In the genomic region with DNA sequence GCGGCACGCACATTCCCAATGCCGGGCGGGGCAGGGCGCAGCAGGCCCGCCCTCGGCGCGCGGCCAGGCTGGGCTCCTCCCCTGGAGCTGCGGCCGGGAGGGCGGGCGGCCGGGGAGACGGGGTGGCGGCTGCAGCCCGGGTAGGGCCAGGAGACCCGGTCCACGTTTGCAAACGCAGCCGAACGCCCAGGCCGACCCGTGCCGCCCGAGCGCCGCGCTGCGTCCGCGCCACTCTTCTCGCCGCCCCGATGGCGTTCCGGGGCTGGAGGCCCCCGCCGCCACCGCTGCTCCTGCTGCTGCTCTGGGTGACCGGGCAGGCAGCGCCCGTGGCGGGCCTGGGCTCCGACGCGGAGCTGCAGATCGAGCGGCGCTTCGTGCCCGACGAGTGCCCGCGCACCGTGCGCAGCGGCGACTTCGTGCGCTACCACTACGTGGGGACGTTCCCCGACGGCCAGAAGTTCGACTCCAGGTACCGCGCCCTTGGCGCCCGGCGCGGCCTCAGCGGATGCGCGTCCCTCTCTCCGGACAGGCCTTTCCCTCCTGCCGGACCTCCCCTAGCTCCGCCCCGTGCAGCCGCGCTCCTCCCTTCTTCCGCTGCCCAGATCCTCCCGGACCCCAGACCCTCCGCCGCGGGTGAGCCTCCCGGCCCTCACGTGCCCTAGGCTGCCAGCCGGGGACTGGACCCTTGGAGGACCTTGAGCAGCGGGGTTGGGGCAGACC, we compare ENCODE assay signal across 8 cellular contexts. TPM values are rescaled to one million over a fixed set of nuclear protein-coding genes. Genes with fewer than 3 reads are reported as not detected.
DNase-seq lines count a peak whose midpoint lies in the region; ATAC-seq and TF ChIP-seq lines count a peak whose summit lies in the region.

A gene with protein sequence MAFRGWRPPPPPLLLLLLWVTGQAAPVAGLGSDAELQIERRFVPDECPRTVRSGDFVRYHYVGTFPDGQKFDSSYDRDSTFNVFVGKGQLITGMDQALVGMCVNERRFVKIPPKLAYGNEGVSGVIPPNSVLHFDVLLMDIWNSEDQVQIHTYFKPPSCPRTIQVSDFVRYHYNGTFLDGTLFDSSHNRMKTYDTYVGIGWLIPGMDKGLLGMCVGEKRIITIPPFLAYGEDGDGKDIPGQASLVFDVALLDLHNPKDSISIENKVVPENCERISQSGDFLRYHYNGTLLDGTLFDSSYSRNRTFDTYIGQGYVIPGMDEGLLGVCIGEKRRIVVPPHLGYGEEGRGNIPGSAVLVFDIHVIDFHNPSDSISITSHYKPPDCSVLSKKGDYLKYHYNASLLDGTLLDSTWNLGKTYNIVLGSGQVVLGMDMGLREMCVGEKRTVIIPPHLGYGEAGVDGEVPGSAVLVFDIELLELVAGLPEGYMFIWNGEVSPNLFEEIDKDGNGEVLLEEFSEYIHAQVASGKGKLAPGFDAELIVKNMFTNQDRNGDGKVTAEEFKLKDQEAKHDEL (plus strand): TSS at position 115 of the 720 bp plus-strand sequence. CDS start 134 bp downstream, at position 249.

- peak; percentile 87 for ATAC-seq in HG02642 (IDR thresholded peaks at IDR 0.05; ENCODE audit: poor library complexity, unreplicated experiment)

- H2BK15ac ChIP-seq in mesendoderm (replicated peaks; ENCODE audit: low read depth), result no peak within 1 kb of the TSS

- H3K4me3 ChIP-seq in AG09309 (ENCODE audit: control insufficient read depth, low read depth, low read length) (peak within 1 kb of the TSS; percentile 86), GM12875 (ENCODE audit: low read depth, low read length) (peak within 1 kb of the TSS; percentile 66), mesendoderm (ENCODE audit: low read length) (peak within 1 kb of the TSS; percentile 73)

- H2AK5ac ChIP-seq in mesendoderm (ENCODE audit: low read length), result no peak within 1 kb of the TSS

- no peak for TF ChIP-seq CTCF in AG09309 (IDR thresholded peaks at IDR 0.05; ENCODE audit: control insufficient read depth, insufficient read depth, low read depth, low read length, missing control alignments)
- no peak for TF ChIP-seq CTCF in GM12875 (IDR thresholded peaks at IDR 0.05; ENCODE audit: borderline replicate concordance, insufficient read depth, low read depth, low read length)
- TF ChIP-seq CTCF in VCaP (conservative IDR thresholded peaks at IDR 0.05), result no peak

- peak within 1 kb of the TSS; percentile 53 for H3K18ac ChIP-seq in mesendoderm (ENCODE audit: low read length)

- H3K9ac ChIP-seq in mesendoderm (ENCODE audit: low read length), result peak within 1 kb of the TSS; percentile 94

- no peak within 1 kb of the TSS for H4K8ac ChIP-seq in mesendoderm (ENCODE audit: low read depth, low read length)

- no peaks in the 10 kb centered on the region for H3K79me2 ChIP-seq in mesendoderm (ENCODE audit: control insufficient read depth, insufficient read depth, low read length)

- H3K4ac ChIP-seq in mesendoderm (ENCODE audit: low read depth, low read length), result peak within 1 kb of the TSS; percentile 60

- H4K5ac ChIP-seq in mesendoderm (ENCODE audit: low read length), result no peak within 1 kb of the TSS

- no peaks in the 10 kb centered on the region for H3K36me3 ChIP-seq in mesendoderm (ENCODE audit: control insufficient read depth, insufficient read depth, low read length)

- H3K27ac ChIP-seq in VCaP (peak within 1 kb of the TSS; percentile 83), epithelial cell of prostate (peak within 1 kb of the TSS; percentile 92), mesendoderm (ENCODE audit: low read depth, low read length) (peak within 1 kb of the TSS; percentile 63), temporal lobe (ENCODE audit: low read depth, low read length) (peak within 1 kb of the TSS; percentile 69)

- H2BK5ac ChIP-seq in mesendoderm (ENCODE audit: low read length), result no peak within 1 kb of the TSS

- no peaks in the 10 kb centered on the region for H3K4me1 ChIP-seq in mesendoderm (ENCODE audit: control insufficient read depth, low read depth, low read length)

- H3K23ac ChIP-seq in mesendoderm (ENCODE audit: low read length), result peak within 1 kb of the TSS; percentile 73

- no peak within 1 kb of the TSS for H2BK120ac ChIP-seq in mesendoderm (ENCODE audit: low read depth, low read length)

- no CpG with 5 or more reads among the region's 91 CpGs for WGBS in mesendoderm (ENCODE audit: extremely low coverage, insufficient coverage, low lambda C conversion rate)

- H3K27me3 ChIP-seq in mesendoderm (ENCODE audit: insufficient read depth, low read length, poor library complexity), result no peaks in the 10 kb centered on the region

- DNase-seq in AG09309 (ENCODE audit: low read depth) (no peak), NCI-H1105 treated with DMSO at 0.1 percent for 48 hours (lab: John Stamatoyannopoulos, UW) (peak; percentile 68), epithelial cell of prostate (ENCODE audit: low read depth, low spot score) (no peak), mesendoderm (peak; percentile 90)

- H3K79me1 ChIP-seq in mesendoderm (ENCODE audit: low read length), result no peaks in the 10 kb centered on the region

- peak within 1 kb of the TSS; percentile 99 for H3K56ac ChIP-seq in mesendoderm (ENCODE audit: low read length)

- H3K4me2 ChIP-seq in mesendoderm (ENCODE audit: low read length), result peak within 1 kb of the TSS; percentile 96

RNA-seq across cellular contexts. Expression of the gene that starts here (rescaled TPM):
- 7.8 TPM for polyA plus RNA-seq in mesendoderm (2013, experiment 1 of 2)
- polyA plus RNA-seq in mesendoderm (2013, experiment 2 of 2), result 7.1 TPM
- total RNA-seq in temporal lobe, result 33.9 TPM

Comparison
In these comparisons a context has a peak if more than half of its experiments do, and no peak if none do; other contexts are left out.
1. DNase-seq: peak in NCI-H1105 treated with DMSO at 0.1 percent for 48 hours (single experiment) and mesendoderm (single experiment); none in AG09309 (single experiment) and epithelial cell of prostate (single experiment).
2. Peak in every context shown above with its lines, with median percentiles within 50 percentile points of each other: H3K4me3 ChIP-seq and H3K27ac ChIP-seq.